ENCODE assay signal across 10 cellular contexts in the genomic region with DNA sequence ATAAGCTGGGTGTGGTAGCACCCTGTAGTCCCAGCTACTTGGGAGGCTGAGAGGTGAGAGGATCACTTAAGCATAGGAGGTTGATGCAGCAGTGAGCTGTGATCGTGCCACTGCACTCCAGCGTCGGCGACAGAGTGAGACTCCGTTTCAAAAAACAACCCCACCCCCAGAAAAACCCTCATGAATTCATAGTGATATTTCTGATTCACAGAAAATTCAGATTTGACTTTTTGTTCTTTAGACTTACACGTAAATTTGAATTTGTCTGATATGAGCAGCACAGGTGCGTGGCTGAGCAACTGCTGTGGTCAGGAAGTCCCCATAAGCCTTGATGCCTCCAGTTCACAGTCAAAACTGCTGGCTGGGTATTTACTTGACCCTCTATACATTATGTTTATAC. TPM values are rescaled to one million over a fixed set of nuclear protein-coding genes. Genes with fewer than 3 reads are reported as not detected.
DNase-seq lines count a peak whose midpoint lies in the region; ATAC-seq and TF ChIP-seq lines count a peak whose summit lies in the region.
"Had no signal": no experiment of that assay in that cellular context is flagged by ENCODE, and none has a peak within 500 bp of the region (broad histone marks: within the 10 kb centered on the region; RNA-seq: fewer than 3 reads in every experiment).

No MANE protein-coding gene starts in this region.

- H3K4me3 ChIP-seq in uterus, result no peak overlapping the region
- H3K4me3 ChIP-seq: upper lobe of right lung had no signal

- peaks cover 0 to 4% of the 10 kb centered on the region in 2 donors for H3K9me3 ChIP-seq in uterus
- H3K9me3 ChIP-seq: upper lobe of right lung had no signal

- no peak overlapping the region for H3K27ac ChIP-seq in uterus
- H3K27ac ChIP-seq: upper lobe of right lung had no signal

- intact Hi-C loops in uterus (cut with DNase I; ENCODE audit: low total_unique reads), result no loop called here

- TF ChIP-seq CTCF in uterus (IDR thresholded peaks at IDR 0.05), result no peak

- H3K4me3 Mint-ChIP-seq in T-helper 2 cell treated with Interferon-gamma antibody and Interleukin-4, amounts not matched to agents 5 μg/mL and 100 μg/mL, for 36 hours, result peak overlapping the region; percentile 26

- H3K4me1 ChIP-seq in uterus, result no peaks in the 10 kb centered on the region
- H3K4me1 ChIP-seq: upper lobe of right lung had no signal

- H3K27ac Mint-ChIP-seq in T-helper 2 cell treated with Interferon-gamma antibody and Interleukin-4, amounts not matched to agents 5 μg/mL and 100 μg/mL, for 36 hours, result peak overlapping the region; percentile 41

- no peak for TF ChIP-seq POLR2A in uterus (IDR thresholded peaks at IDR 0.05)

- ATAC-seq in GM19023 (IDR thresholded peaks at IDR 0.05; ENCODE audit: unreplicated experiment), result peak; percentile 88
- peak; percentile 95 for ATAC-seq in HG02852 (IDR thresholded peaks at IDR 0.05; ENCODE audit: unreplicated experiment)
- ATAC-seq: left colon, upper lobe of right lung had no signal

- H3K27me3 Mint-ChIP-seq in T-helper 2 cell treated with Interferon-gamma antibody and Interleukin-4, amounts not matched to agents 5 μg/mL and 100 μg/mL, for 36 hours (ENCODE audit: low read depth), result no peaks in the 10 kb centered on the region

- peak; percentile 45 for DNase-seq in T-helper 2 cell treated with Interferon-gamma antibody and Interleukin-4, amounts not matched to agents 5 μg/mL and 100 μg/mL, for 36 hours (ENCODE audit: low spot score)
- peak; percentile 66 for DNase-seq in stimulated activated CD4-positive, alpha-beta T cell treated with anti-CD3 and anti-CD28 coated beads, Interleukin-4, amount 100 ng/mL, for 24 hours
- no peak for DNase-seq in NCI-H1436 treated with DMSO at 0.1 percent for 48 hours (lab: John Stamatoyannopoulos, UW)
- DNase-seq in uterus, result no peak
- DNase-seq in A172 (ENCODE audit: low spot score), result no peak
- DNase-seq in NCI-H1105 (lab: John Stamatoyannopoulos, UW), result no peak
- DNase-seq: left colon, upper lobe of right lung had no signal

- no peaks in the 10 kb centered on the region for H3K27me3 ChIP-seq in uterus
- H3K27me3 ChIP-seq: upper lobe of right lung had no signal

- H3K36me3 ChIP-seq in uterus, result no peaks in the 10 kb centered on the region
- H3K36me3 ChIP-seq: upper lobe of right lung had no signal

- peaks cover 5% of the 10 kb centered on the region for H3K36me3 Mint-ChIP-seq in T-helper 2 cell treated with Interferon-gamma antibody and Interleukin-4, amounts not matched to agents 5 μg/mL and 100 μg/mL, for 36 hours (ENCODE audit: low read depth)

- no peaks in the 10 kb centered on the region for H3K4me1 Mint-ChIP-seq in T-helper 2 cell treated with Interferon-gamma antibody and Interleukin-4, amounts not matched to agents 5 μg/mL and 100 μg/mL, for 36 hours (ENCODE audit: low read depth)

- peaks cover 18% of the 10 kb centered on the region for H3K9me3 Mint-ChIP-seq in T-helper 2 cell treated with Interferon-gamma antibody and Interleukin-4, amounts not matched to agents 5 μg/mL and 100 μg/mL, for 36 hours

RNA-seq across cellular contexts. Expression of a gene that starts 10.0 kb away (rescaled TPM):
- total RNA-seq in uterus, result 10 to 100 TPM; 23.3 to 95.1 (median 59.4) TPM
- total RNA-seq in A172 (2014; rRNA removed; shearing (Covaris generic)), result 43.0 and 49.1 TPM in 2 replicates

Comparison
In these comparisons a context has a peak if more than half of its experiments do, and no peak if none do; other contexts are left out.
1. DNase-seq: peak in T-helper 2 cell treated with Interferon-gamma antibody and Interleukin-4, amounts not matched to agents 5 μg/mL and 100 μg/mL, for 36 hours (single experiment) and stimulated activated CD4-positive, alpha-beta T cell treated with anti-CD3 and anti-CD28 coated beads, Interleukin-4, amount 100 ng/mL, for 24 hours (single experiment); none in NCI-H1436 treated with DMSO at 0.1 percent for 48 hours (single experiment), uterus (0 of 2), A172 (single experiment) and NCI-H1105 (single experiment).